25 cellular contexts compared by ENCODE assay signal in genomic region chr10:51462076-51462779, GRCh38.
DNase-seq lines count a peak whose midpoint lies in the region; ATAC-seq, FAIRE-seq and TF ChIP-seq lines count a peak whose summit lies in the region.
"Had no signal": no experiment of that assay in that cellular context is flagged by ENCODE, and none has a peak within 500 bp of the region (broad histone marks: within the 10 kb centered on the region; RNA-seq: fewer than 3 reads in every experiment).

No MANE protein-coding gene starts in this region.

- ATAC-seq in right cardiac atrium: peak; percentile 48 to 51
- ATAC-seq: activated CD8-positive, alpha-beta T cell treated with anti-CD3 and anti-CD28 coated beads for 36 hours; natural killer cell; upper lobe of right lung had no signal

- peak; percentile 1 for DNase-seq in MCF 10A (ENCODE audit: unreplicated experiment)
- no peak for DNase-seq in breast epithelium (ENCODE audit: low spot score in 2 of 2)
- peak; percentile 62 for DNase-seq in bronchial epithelial cell (ENCODE audit: low read depth)
- DNase-seq in right cardiac atrium: no peak
- DNase-seq in suprapubic skin (ENCODE audit: low spot score in 2 of 2): no peak
- DNase-seq in D721Med (ENCODE audit: insufficient read length, low spot score): no peak
- DNase-seq in posterior cingulate gyrus: no peak
- no peak for DNase-seq in NCI-H128 (lab: John Stamatoyannopoulos, UW; ENCODE audit: unreplicated experiment)
- DNase-seq: activated CD8-positive, alpha-beta T cell treated with anti-CD3 and anti-CD28 coated beads for 36 hours; activated naive CD8-positive, alpha-beta T cell treated with anti-CD3 and anti-CD28 coated beads, Interleukin-2, amount 10 ng/mL, durations not matched to agents 7 days and 5 days; activated T-cell treated with anti-CD3 and anti-CD28 coated beads, Interleukin-2, amount 50 U/mL, for 48 hours; central memory CD4-positive, alpha-beta T cell; DMS153; natural killer cell; NCI-H1436; NCI-H2171 treated with DMSO at 0.1 percent for 48 hours; NCI-H82; upper lobe of right lung had no signal

- BruUV-seq in MCF 10A (replicated peaks; lab: Mats Ljungman, UMichigan): no TSS peak

- H3K4me3 ChIP-seq in breast epithelium (no peak overlapping the region), bronchial epithelial cell (ENCODE audit: low read depth, low read length) (no peak overlapping the region), right cardiac atrium (ENCODE audit: low read length) (no peak overlapping the region), suprapubic skin (no peak overlapping the region)
- H3K4me3 ChIP-seq: BLaER1 treated with 17β-estradiol and CSF1 and Interleukin-3, amounts not matched to agents 10 nM and 100 nM; lung; upper lobe of right lung had no signal

- no peaks in the 10 kb centered on the region for H3K27me3 Mint-ChIP-seq in MCF 10A (ENCODE audit: insufficient read depth, unreplicated experiment)
- H3K27me3 Mint-ChIP-seq: activated CD8-positive, alpha-beta T cell treated with anti-CD3 and anti-CD28 coated beads for 36 hours; activated naive CD8-positive, alpha-beta T cell treated with anti-CD3 and anti-CD28 coated beads, Interleukin-2, amount 10 ng/mL, durations not matched to agents 7 days and 5 days; stimulated activated naive CD8-positive, alpha-beta T cell treated with anti-CD3 and anti-CD28 coated beads, Interleukin-15, Interleukin-2, amounts not matched to agents 100 ng/mL and 50 ng/mL, for 24 hours had no signal

- H3K36me3 ChIP-seq in breast epithelium: no peaks in the 10 kb centered on the region
- no peaks in the 10 kb centered on the region for H3K36me3 ChIP-seq in bronchial epithelial cell (ENCODE audit: control insufficient read depth, insufficient read depth, low read length)
- no peaks in the 10 kb centered on the region for H3K36me3 ChIP-seq in suprapubic skin
- H3K36me3 ChIP-seq: BLaER1 treated with 17β-estradiol and CSF1 and Interleukin-3, amounts not matched to agents 10 nM and 100 nM; upper lobe of right lung had no signal

- H3K9me3 ChIP-seq in breast epithelium: no peaks in the 10 kb centered on the region
- H3K9me3 ChIP-seq in right cardiac atrium (ENCODE audit: control insufficient read depth, low read length): no peaks in the 10 kb centered on the region
- no peaks in the 10 kb centered on the region for H3K9me3 ChIP-seq in suprapubic skin
- H3K9me3 ChIP-seq: BLaER1 treated with 17β-estradiol and CSF1 and Interleukin-3, amounts not matched to agents 10 nM and 100 nM; upper lobe of right lung had no signal

- H3K27ac ChIP-seq in breast epithelium (no peak overlapping the region), right cardiac atrium (ENCODE audit: low read length) (no peak overlapping the region), suprapubic skin (peak overlapping the region; percentile 21)
- H3K27ac ChIP-seq: 22Rv1; BLaER1 treated with 17β-estradiol and CSF1 and Interleukin-3, amounts not matched to agents 10 nM and 100 nM; upper lobe of right lung had no signal

- H3K27ac Mint-ChIP-seq in MCF 10A (ENCODE audit: low read depth, unreplicated experiment): no peak overlapping the region
- H3K27ac Mint-ChIP-seq: activated CD8-positive, alpha-beta T cell treated with anti-CD3 and anti-CD28 coated beads for 36 hours; activated naive CD8-positive, alpha-beta T cell treated with anti-CD3 and anti-CD28 coated beads, Interleukin-2, amount 10 ng/mL, durations not matched to agents 7 days and 5 days; natural killer cell; stimulated activated naive CD8-positive, alpha-beta T cell treated with anti-CD3 and anti-CD28 coated beads, Interleukin-15, Interleukin-2, amounts not matched to agents 100 ng/mL and 50 ng/mL, for 24 hours had no signal

- CTCF ChIA-PET in MCF 10A (lab: Yijun Ruan, JAX): no interaction called here

- no peak for TF ChIP-seq EP300 in suprapubic skin (IDR thresholded peaks at IDR 0.05)

- 37% methylated on average over 3 of the region's 3 CpGs for WGBS in right cardiac atrium
- 29% methylated on average over 3 of the region's 3 CpGs for WGBS in suprapubic skin

- H3K36me3 Mint-ChIP-seq in MCF 10A (ENCODE audit: insufficient read depth, unreplicated experiment): no peaks in the 10 kb centered on the region
- H3K36me3 Mint-ChIP-seq: activated naive CD8-positive, alpha-beta T cell treated with anti-CD3 and anti-CD28 coated beads, Interleukin-2, amount 10 ng/mL, durations not matched to agents 7 days and 5 days; natural killer cell had no signal

- H3K4me1 ChIP-seq in breast epithelium (no peaks in the 10 kb centered on the region), right cardiac atrium (ENCODE audit: control insufficient read depth, insufficient read depth, low read length) (no peaks in the 10 kb centered on the region), suprapubic skin (peaks cover 4% of the 10 kb centered on the region)
- H3K4me1 ChIP-seq: BLaER1 treated with 17β-estradiol and CSF1 and Interleukin-3, amounts not matched to agents 10 nM and 100 nM had no signal

- TF ChIP-seq POLR2A in breast epithelium (IDR thresholded peaks at IDR 0.05) (no peak), suprapubic skin (IDR thresholded peaks at IDR 0.05) (no peak)

- intact Hi-C loops in MCF 10A (cut with micrococcal nuclease) (no loop called here), breast epithelium (cut with DNase I; ENCODE audit: low total_unique reads) (no loop called here), right cardiac atrium (cut with DNase I) (no loop called here), posterior cingulate gyrus (cut with DNase I) (no loop called here)

- POLR2A ChIA-PET in MCF 10A (lab: Yijun Ruan, JAX): no interaction called here

- H3K4me3 Mint-ChIP-seq in MCF 10A (ENCODE audit: unreplicated experiment): no peak overlapping the region
- H3K4me3 Mint-ChIP-seq: activated CD8-positive, alpha-beta T cell treated with anti-CD3 and anti-CD28 coated beads for 36 hours; activated naive CD8-positive, alpha-beta T cell treated with anti-CD3 and anti-CD28 coated beads, Interleukin-2, amount 10 ng/mL, durations not matched to agents 7 days and 5 days; natural killer cell; stimulated activated naive CD8-positive, alpha-beta T cell treated with anti-CD3 and anti-CD28 coated beads, Interleukin-15, Interleukin-2, amounts not matched to agents 100 ng/mL and 50 ng/mL, for 24 hours had no signal

- no peaks in the 10 kb centered on the region for H3K9me3 Mint-ChIP-seq in MCF 10A (ENCODE audit: unreplicated experiment)
- H3K9me3 Mint-ChIP-seq: activated CD8-positive, alpha-beta T cell treated with anti-CD3 and anti-CD28 coated beads for 36 hours; activated naive CD8-positive, alpha-beta T cell treated with anti-CD3 and anti-CD28 coated beads, Interleukin-2, amount 10 ng/mL, durations not matched to agents 7 days and 5 days; stimulated activated naive CD8-positive, alpha-beta T cell treated with anti-CD3 and anti-CD28 coated beads, Interleukin-15, Interleukin-2, amounts not matched to agents 100 ng/mL and 50 ng/mL, for 24 hours had no signal

- H3K4me1 Mint-ChIP-seq in MCF 10A (ENCODE audit: insufficient read depth, unreplicated experiment): peaks cover 6% of the 10 kb centered on the region
- H3K4me1 Mint-ChIP-seq: activated naive CD8-positive, alpha-beta T cell treated with anti-CD3 and anti-CD28 coated beads, Interleukin-2, amount 10 ng/mL, durations not matched to agents 7 days and 5 days; natural killer cell had no signal

- H3K27me3 ChIP-seq in breast epithelium: no peaks in the 10 kb centered on the region
- no peaks in the 10 kb centered on the region for H3K27me3 ChIP-seq in bronchial epithelial cell (ENCODE audit: control insufficient read depth, insufficient read depth, low read length)
- H3K27me3 ChIP-seq in right cardiac atrium (ENCODE audit: control insufficient read depth, insufficient read depth): no peaks in the 10 kb centered on the region
- no peaks in the 10 kb centered on the region for H3K27me3 ChIP-seq in suprapubic skin
- H3K27me3 ChIP-seq: BLaER1 treated with 17β-estradiol and CSF1 and Interleukin-3, amounts not matched to agents 10 nM and 100 nM; upper lobe of right lung had no signal

- FAIRE-seq in bronchial epithelial cell (lab: Jason Lieb, UNC) (no peak), D721Med (lab: Jason Lieb, UNC) (no peak)
- FAIRE-seq: frontal cortex, H54, TTC549 had no signal

- TF ChIP-seq CTCF in MCF 10A (IDR thresholded peaks at IDR 0.05; ENCODE audit: unreplicated experiment) (no peak), breast epithelium (IDR thresholded peaks at IDR 0.05) (no peak), bronchial epithelial cell (IDR thresholded peaks at IDR 0.05; ENCODE audit: insufficient read depth, low read length, severe bottlenecking) (no peak), suprapubic skin (IDR thresholded peaks at IDR 0.05) (no peak), D721Med (IDR thresholded peaks at IDR 0.05; ENCODE audit: insufficient read depth, missing control alignments) (no peak)

Comparison
In these comparisons a context has a peak if more than half of its experiments do, and no peak if none do; other contexts are left out.
1. DNase-seq: peak in MCF 10A (single experiment) and bronchial epithelial cell (single experiment); none in breast epithelium (0 of 2), right cardiac atrium (0 of 3), suprapubic skin (0 of 2), D721Med (single experiment), posterior cingulate gyrus (0 of 10) and NCI-H128 (single experiment).